ENCODE assay signal across 1 cellular context in genomic region chr20:14991023-14991422, GRCh38.
TF ChIP-seq lines count a peak whose summit lies in the region.

No MANE protein-coding gene starts in this region.

TF ChIP-seq in HepG2, 621 proteins besides CTCF, POLR2A, EP300 and RAD21 (continued from another document and continues in another):
- no peak for TF ChIP-seq GPBP1L1 (CRISPR knock-in tag; IDR thresholded peaks at IDR 0.05)
- no peak for TF ChIP-seq NCOA1 (CRISPR knock-in tag; IDR thresholded peaks at IDR 0.05)
- no peak for TF ChIP-seq ZNF605 (CRISPR knock-in tag; IDR thresholded peaks at IDR 0.05)
- no peak for TF ChIP-seq KLF12 (CRISPR knock-in tag; IDR thresholded peaks at IDR 0.05; ENCODE audit: borderline replicate concordance)
- TF ChIP-seq REST (IDR thresholded peaks at IDR 0.05; ENCODE audit: borderline replicate concordance in 1 of 2, low read depth in 1 of 2, low read length in 2 of 2): no peak
- TF ChIP-seq HMG20A (CRISPR knock-in tag; IDR thresholded peaks at IDR 0.05; ENCODE audit: borderline replicate concordance): peak; percentile 91; the same call in 1 of the 2 replicates
- no peak for TF ChIP-seq ZNF30 (CRISPR knock-in tag; IDR thresholded peaks at IDR 0.05)
- no peak for TF ChIP-seq ZSCAN12 (CRISPR knock-in tag; IDR thresholded peaks at IDR 0.05)
- no peak for TF ChIP-seq ZNF224 (CRISPR knock-in tag; IDR thresholded peaks at IDR 0.05)
- no peak for TF ChIP-seq ZNF646 (CRISPR knock-in tag; IDR thresholded peaks at IDR 0.05)
- no peak for TF ChIP-seq EZH2 (conservative IDR thresholded peaks at IDR 0.05; ENCODE audit: low read depth, low read length)
- no peak for TF ChIP-seq RARG (CRISPR knock-in tag; IDR thresholded peaks at IDR 0.05; ENCODE audit: low read depth)
- TF ChIP-seq CENPBD1 (CRISPR knock-in tag; IDR thresholded peaks at IDR 0.05; ENCODE audit: borderline replicate concordance, low read depth): no peak
- no peak for TF ChIP-seq ZSCAN5A (CRISPR knock-in tag; IDR thresholded peaks at IDR 0.05; ENCODE audit: borderline replicate concordance)
- TF ChIP-seq SSRP1 (CRISPR knock-in tag; IDR thresholded peaks at IDR 0.05): no peak
- no peak for TF ChIP-seq DDIT3 (CRISPR knock-in tag; IDR thresholded peaks at IDR 0.05)
- no peak for TF ChIP-seq ZNF18 (CRISPR knock-in tag; IDR thresholded peaks at IDR 0.05; ENCODE audit: insufficient replicate concordance)
- TF ChIP-seq KDM3A (CRISPR knock-in tag; IDR thresholded peaks at IDR 0.05; ENCODE audit: low read depth): peak; percentile 79; the same call in 1 of the 2 replicates
- TF ChIP-seq REXO4 (CRISPR knock-in tag; IDR thresholded peaks at IDR 0.05; ENCODE audit: borderline replicate concordance): no peak
- TF ChIP-seq ZNF563 (CRISPR knock-in tag; IDR thresholded peaks at IDR 0.05): no peak
- no peak for TF ChIP-seq DR1 (CRISPR knock-in tag; IDR thresholded peaks at IDR 0.05)
- TF ChIP-seq BRF2 (CRISPR knock-in tag; IDR thresholded peaks at IDR 0.05): no peak
- TF ChIP-seq MTERF4 (CRISPR knock-in tag; IDR thresholded peaks at IDR 0.05): no peak
- no peak for TF ChIP-seq ZNF891 (CRISPR knock-in tag; IDR thresholded peaks at IDR 0.05)
- no peak for TF ChIP-seq HNRNPUL1 (IDR thresholded peaks at IDR 0.05; ENCODE audit: low read depth, low read length)
- no peak for TF ChIP-seq SCMH1 (CRISPR knock-in tag; IDR thresholded peaks at IDR 0.05; ENCODE audit: borderline replicate concordance)
- peak; percentile 98 for TF ChIP-seq ARID5B (CRISPR knock-in tag; IDR thresholded peaks at IDR 0.05)
- no peak for TF ChIP-seq MXD3 (CRISPR knock-in tag; IDR thresholded peaks at IDR 0.05)
- TF ChIP-seq CCAR2 (optimal IDR thresholded peaks at IDR 0.05; ENCODE audit: low read depth, low read length): no peak
- peak; percentile 98 for TF ChIP-seq ZNF644 (CRISPR knock-in tag; IDR thresholded peaks at IDR 0.05; ENCODE audit: low read depth)
- TF ChIP-seq ELK4 (CRISPR knock-in tag; IDR thresholded peaks at IDR 0.05; ENCODE audit: borderline replicate concordance): no peak
- no peak for TF ChIP-seq ZNF747 (CRISPR knock-in tag; IDR thresholded peaks at IDR 0.05; ENCODE audit: borderline replicate concordance)
- peak; percentile 78 for TF ChIP-seq ZNF331 (CRISPR knock-in tag; IDR thresholded peaks at IDR 0.05)
- no peak for TF ChIP-seq SMAD9 (CRISPR knock-in tag; IDR thresholded peaks at IDR 0.05)
- no peak for TF ChIP-seq ZNF251 (CRISPR knock-in tag; IDR thresholded peaks at IDR 0.05)
